Comparison of ENCODE assay signal across 10 cellular contexts in the genomic region with DNA sequence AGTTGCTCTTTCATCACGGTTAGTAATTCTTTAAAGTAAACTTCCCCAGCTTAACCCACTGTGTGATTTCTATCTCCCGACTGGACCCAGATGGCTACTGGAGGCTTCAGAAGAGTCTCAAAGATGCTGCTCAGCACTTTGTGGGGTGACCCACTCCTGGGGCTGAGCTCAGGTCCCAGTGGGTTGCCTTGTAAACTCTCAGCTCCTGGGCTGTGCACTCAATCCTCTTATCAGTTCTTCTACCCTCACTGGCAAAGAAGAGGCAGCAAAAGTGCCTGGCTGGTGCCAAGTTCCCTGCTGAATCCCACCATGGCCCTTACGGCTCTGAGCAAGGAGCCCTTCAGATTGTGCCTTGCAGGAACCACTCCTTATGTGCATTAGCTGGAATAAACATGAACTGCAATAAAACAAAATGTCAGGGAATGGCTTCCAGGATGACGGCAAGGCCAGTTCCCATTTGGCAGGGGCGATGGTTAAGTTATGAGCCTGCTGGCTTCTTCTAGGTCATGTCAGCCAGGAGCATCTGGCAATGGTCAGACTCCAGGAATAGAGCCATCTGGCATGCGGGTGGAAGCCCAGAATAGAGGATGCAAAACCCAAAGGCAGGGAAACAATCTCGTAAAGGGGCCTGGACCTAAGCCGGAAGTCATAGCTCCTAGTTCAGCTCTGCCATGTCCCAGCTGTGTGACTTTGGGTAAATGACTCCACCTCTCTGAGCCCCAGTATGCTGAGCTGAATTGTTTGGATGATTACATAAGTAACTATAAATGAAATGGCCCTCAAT. TPM values are rescaled to one million over a fixed set of nuclear protein-coding genes. Genes with fewer than 3 reads are reported as not detected.
A peak's percentile ranks its signal among the peaks of the same experiment; 100 is the strongest.
DNase-seq lines count a peak whose midpoint lies in the region; ATAC-seq and TF ChIP-seq lines count a peak whose summit lies in the region.
"Had no signal": no experiment of that assay in that cellular context is flagged by ENCODE, and none has a peak within 500 bp of the region (broad histone marks: within the 10 kb centered on the region; RNA-seq: fewer than 3 reads in every experiment).

No MANE protein-coding gene starts in this region.

- peak overlapping the region; percentile 36 to 71 for H3K27ac ChIP-seq in liver (ENCODE audit: low read depth in 1 of 2, low read length in 2 of 2)
- peak overlapping the region; percentile 77 to 88 for H3K27ac ChIP-seq in thoracic aorta

- H3K27me3 ChIP-seq in MG63 (no peaks in the 10 kb centered on the region), liver (ENCODE audit: control insufficient read depth in 4 of 4, insufficient read depth in 4 of 4, low read length in 3 of 4) (no peaks in the 10 kb centered on the region), thoracic aorta (replicated peaks; ENCODE audit: insufficient read depth) (no peaks in the 10 kb centered on the region)

- DNase-seq in MG63 (peak; percentile 96), cerebellum (ENCODE audit: low spot score) (peak; percentile 91), thoracic aorta (ENCODE audit: low spot score) (peak; percentile 8), D341Med (ENCODE audit: low spot score) (no peak)
- no peak for DNase-seq in activated CD4-positive, alpha-beta T cell treated with anti-CD3 and anti-CD28 coated beads, Interleukin-2, amount 50 U/mL, for 48 hours

- no peaks in the 10 kb centered on the region for H3K36me3 ChIP-seq in MG63
- no peaks in the 10 kb centered on the region for H3K36me3 ChIP-seq in liver (ENCODE audit: control insufficient read depth in 4 of 4, insufficient read depth in 3 of 4, low read depth in 1 of 4, low read length in 3 of 4)
- H3K36me3 ChIP-seq in thoracic aorta: no peaks in the 10 kb centered on the region

- no peaks in the 10 kb centered on the region for H3K9me3 ChIP-seq in MG63
- no peaks in the 10 kb centered on the region for H3K9me3 ChIP-seq in liver (ENCODE audit: control insufficient read depth in 4 of 4, low read length in 3 of 4)
- no peaks in the 10 kb centered on the region for H3K9me3 ChIP-seq in thoracic aorta

- TF ChIP-seq CTCF in liver (IDR thresholded peaks at IDR 0.05; ENCODE audit: low read depth, low read length, missing input control) (no peak), thoracic aorta (IDR thresholded peaks at IDR 0.05) (no peak)

- no peak for TF ChIP-seq RAD21 in liver (IDR thresholded peaks at IDR 0.05)

- H3K4me1 ChIP-seq in liver (ENCODE audit: control insufficient read depth in 4 of 4, insufficient read depth in 4 of 4, low read length in 3 of 4) (peaks cover 0 to 15% (median 13%) of the 10 kb centered on the region in 4 donors), thoracic aorta (ENCODE audit: control insufficient read depth in 1 of 2, low read depth in 2 of 2) (peaks cover 11 to 27% of the 10 kb centered on the region in 2 donors)

- H3K4me3 ChIP-seq in MG63 (no peak overlapping the region), liver (ENCODE audit: low read depth in 1 of 3, low read length in 3 of 3) (no peak overlapping the region), thoracic aorta (peak overlapping the region; percentile 37)

- H3K9ac ChIP-seq in liver (ENCODE audit: low read depth in 1 of 2, low read length in 2 of 2): no peak overlapping the region

- ATAC-seq in thoracic aorta (ENCODE audit: insufficient number of reproducible peaks, low FRiP score, low read depth): peak; percentile 71
- ATAC-seq in GM19463 (IDR thresholded peaks at IDR 0.05; ENCODE audit: unreplicated experiment): no peak
- ATAC-seq in HG02970 (IDR thresholded peaks at IDR 0.05; ENCODE audit: low FRiP score, unreplicated experiment): no peak

- 39% methylated on average over 8 of the region's 8 CpGs for WGBS in liver

TF ChIP-seq in liver, 16 proteins besides CTCF, POLR2A, EP300 and RAD21:
- TF ChIP-seq, protein P1, sequence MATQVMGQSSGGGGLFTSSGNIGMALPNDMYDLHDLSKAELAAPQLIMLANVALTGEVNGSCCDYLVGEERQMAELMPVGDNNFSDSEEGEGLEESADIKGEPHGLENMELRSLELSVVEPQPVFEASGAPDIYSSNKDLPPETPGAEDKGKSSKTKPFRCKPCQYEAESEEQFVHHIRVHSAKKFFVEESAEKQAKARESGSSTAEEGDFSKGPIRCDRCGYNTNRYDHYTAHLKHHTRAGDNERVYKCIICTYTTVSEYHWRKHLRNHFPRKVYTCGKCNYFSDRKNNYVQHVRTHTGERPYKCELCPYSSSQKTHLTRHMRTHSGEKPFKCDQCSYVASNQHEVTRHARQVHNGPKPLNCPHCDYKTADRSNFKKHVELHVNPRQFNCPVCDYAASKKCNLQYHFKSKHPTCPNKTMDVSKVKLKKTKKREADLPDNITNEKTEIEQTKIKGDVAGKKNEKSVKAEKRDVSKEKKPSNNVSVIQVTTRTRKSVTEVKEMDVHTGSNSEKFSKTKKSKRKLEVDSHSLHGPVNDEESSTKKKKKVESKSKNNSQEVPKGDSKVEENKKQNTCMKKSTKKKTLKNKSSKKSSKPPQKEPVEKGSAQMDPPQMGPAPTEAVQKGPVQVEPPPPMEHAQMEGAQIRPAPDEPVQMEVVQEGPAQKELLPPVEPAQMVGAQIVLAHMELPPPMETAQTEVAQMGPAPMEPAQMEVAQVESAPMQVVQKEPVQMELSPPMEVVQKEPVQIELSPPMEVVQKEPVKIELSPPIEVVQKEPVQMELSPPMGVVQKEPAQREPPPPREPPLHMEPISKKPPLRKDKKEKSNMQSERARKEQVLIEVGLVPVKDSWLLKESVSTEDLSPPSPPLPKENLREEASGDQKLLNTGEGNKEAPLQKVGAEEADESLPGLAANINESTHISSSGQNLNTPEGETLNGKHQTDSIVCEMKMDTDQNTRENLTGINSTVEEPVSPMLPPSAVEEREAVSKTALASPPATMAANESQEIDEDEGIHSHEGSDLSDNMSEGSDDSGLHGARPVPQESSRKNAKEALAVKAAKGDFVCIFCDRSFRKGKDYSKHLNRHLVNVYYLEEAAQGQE (IDR thresholded peaks at IDR 0.05): no peak
- TF ChIP-seq EGR1 (IDR thresholded peaks at IDR 0.05; ENCODE audit: low read depth in 2 of 2): no peak
- TF ChIP-seq GABPA (IDR thresholded peaks at IDR 0.05 in 1 of 2, conservative IDR thresholded peaks at IDR 0.05 in 1 of 2): no peak
- no peak for TF ChIP-seq RXRA (IDR thresholded peaks at IDR 0.05)
- no peak for TF ChIP-seq HNF4G (IDR thresholded peaks at IDR 0.05)
- peak; percentile 56 for TF ChIP-seq NR2F2 (IDR thresholded peaks at IDR 0.05)
- no peak for TF ChIP-seq FOXA2 (IDR thresholded peaks at IDR 0.05)
- TF ChIP-seq YY1 (IDR thresholded peaks at IDR 0.05): peak; percentile 33

RNA-seq across cellular contexts. Expression of gene MYOC, which starts 6.7 kb away (rescaled TPM):
- 1.3 TPM in 1 of 2 replicates, not detected in the other for total RNA-seq in MG63 (2014; rRNA removed; shearing (Covaris generic); ENCODE audit: low replicate concordance)
- total RNA-seq in cerebellum (0.27 TPM), liver (under 1 TPM in 1 of 2 donors, not detected in 1; 0.17 TPM), thoracic aorta (10 to 100 TPM; 37.2 to 38.4 TPM)
- under 1 TPM in 1 of 2 donors, not detected in 1; 0.18 TPM for polyA plus RNA-seq in liver
- total RNA-seq: activated naive CD8-positive, alpha-beta T cell treated with anti-CD3 and anti-CD28 coated beads, Interleukin-2, amount 10 ng/mL, durations not matched to agents 7 days and 5 days; T-cell had no signal

RNA-seq across cellular contexts. Expression of gene MYOCOS, which starts 23.7 kb away (rescaled TPM):
- total RNA-seq in MG63 (2014; rRNA removed; shearing (Covaris generic); ENCODE audit: low replicate concordance): not detected in 2 replicates
- total RNA-seq in cerebellum: not detected
- under 1 TPM in 1 of 2 donors, not detected in 1; 0.08 TPM for total RNA-seq in liver
- not detected for polyA plus RNA-seq in liver
- not detected for total RNA-seq in thoracic aorta

Comparison
In these comparisons a context has a peak if more than half of its experiments do, and no peak if none do; other contexts are left out.
1. DNase-seq: peak in MG63 (single experiment), cerebellum (single experiment) and thoracic aorta (single experiment); none in activated CD4-positive, alpha-beta T cell treated with anti-CD3 and anti-CD28 coated beads, Interleukin-2, amount 50 U/mL, for 48 hours (0 of 2) and D341Med (single experiment).
2. RNA of gene MYOC, which starts 6.7 kb away (total RNA-seq): 37.2 to 38.4 TPM in thoracic aorta; 1.3 TPM in MG63, 0.27 TPM in cerebellum (single experiment) and 0.17 TPM in liver; every median in the first group is over 10 times any median in the second.